In the genomic region with DNA sequence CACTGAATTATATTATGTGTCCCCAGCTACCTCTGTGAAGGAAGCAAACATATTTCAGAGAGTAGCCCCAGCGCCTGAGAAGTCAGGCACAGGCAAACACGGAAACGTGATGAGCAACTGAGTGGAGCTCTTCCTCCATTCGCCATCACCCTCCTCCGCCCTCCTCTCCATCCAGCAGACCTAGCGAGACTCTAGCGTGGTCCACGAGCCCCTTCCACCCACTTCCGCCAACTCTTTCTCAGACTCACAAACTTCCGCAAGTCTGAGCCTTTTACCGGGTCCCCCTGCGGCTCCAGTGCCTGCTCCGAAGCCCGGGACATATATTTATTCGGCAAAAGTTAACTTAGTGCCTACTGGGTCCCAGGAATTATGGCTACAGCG, we compare ENCODE assay signal across 8 cellular contexts. TPM values are rescaled to one million over a fixed set of nuclear protein-coding genes. Genes with fewer than 3 reads are reported as not detected.
DNase-seq lines count a peak whose midpoint lies in the region; ATAC-seq and TF ChIP-seq lines count a peak whose summit lies in the region.

No MANE protein-coding gene starts in this region.

- H3K9ac ChIP-seq in PC-3 (ENCODE audit: low read length) = peak overlapping the region; percentile 99

- H3K4me1 ChIP-seq in PC-3 (ENCODE audit: insufficient read depth, low read length) (peaks cover 20% of the 10 kb centered on the region), neutrophil (ENCODE audit: control insufficient read depth in 1 of 2, insufficient read depth in 1 of 2, low read depth in 1 of 2, low read length in 1 of 2) (peaks cover 21 to 25% of the 10 kb centered on the region in 2 experiments)

- no peaks in the 10 kb centered on the region; the same call in 1 of the 2 replicates for H3K9me3 ChIP-seq in AG04450 (ENCODE audit: control insufficient read depth, insufficient read depth, low read length)
- H3K9me3 ChIP-seq in PC-3 (ENCODE audit: low read length) = no peaks in the 10 kb centered on the region
- no peaks in the 10 kb centered on the region for H3K9me3 ChIP-seq in neutrophil

- DNase-seq in AG04450 (ENCODE audit: low read depth, low spot score) (no peak), PC-3 (peak; percentile 48), fibroblast of the aortic adventitia (ENCODE audit: low read depth) (peak; percentile 47)
- peak; percentile 24 to 38 for DNase-seq in activated T-helper 1 cell treated with anti-CD3 and anti-CD28 coated beads, Interleukin-2, amount 50 U/mL, for 16 hours (ENCODE audit: low read depth in 1 of 2, low spot score in 1 of 2)

- POLR2A ChIA-PET in AG04450 (lab: Yijun Ruan, JAX) (interaction anchor here (0.5 to 2.2 kb wide), 11 partner anchors 9 to 1320 kb away, joined by 3 to 21 read pairs (median 5); a partner anchor contains a TSS), PC-3 (lab: Charles Lee; ENCODE audit: unreplicated experiment) (interaction anchor here (0.5 to 1.0 kb wide), 4 partner anchors 10 to 1636 kb away, joined by 3 to 5 read pairs (median 4); no protein-coding TSS in a partner anchor)

- H3K4me2 ChIP-seq in PC-3 (ENCODE audit: low read length) = peak overlapping the region; percentile 96

- H3K27ac ChIP-seq in AG04450 (ENCODE audit: low read depth, low read length) = peak overlapping the region; percentile 96
- peak overlapping the region; percentile 71 for H3K27ac ChIP-seq in PC-3 (ENCODE audit: low read length)
- H3K27ac ChIP-seq in neutrophil = peak overlapping the region; percentile 93
- H3K27ac ChIP-seq in temporal lobe (ENCODE audit: low read depth, low read length) = peak overlapping the region; percentile 30

- H3K9me2 ChIP-seq in PC-3 (replicated peaks; ENCODE audit: low read length) = no peaks in the 10 kb centered on the region

- BruUV-seq in PC-3 (replicated peaks; lab: Mats Ljungman, UMichigan) = no TSS peak

- H3K36me3 ChIP-seq in PC-3 (ENCODE audit: low read depth, low read length) = peaks cover 44% of the 10 kb centered on the region
- H3K36me3 ChIP-seq in neutrophil = peaks cover 25% of the 10 kb centered on the region

- CTCF ChIA-PET in AG04450 (lab: Charles Lee) (interaction anchor here (0.9 to 2.6 kb wide), 7 partner anchors 13 to 181 kb away, joined by 3 to 13 read pairs (median 3); no protein-coding TSS in a partner anchor), PC-3 (lab: Charles Lee) (interaction anchor here (0.7 to 1.4 kb wide), 3 partner anchors 15 to 52 kb away, joined by 3 to 6 read pairs (median 4); no protein-coding TSS in a partner anchor)

- H3F3A ChIP-seq in PC-3 (ENCODE audit: low read length, unreplicated experiment) = no peaks in the 10 kb centered on the region

- intact Hi-C loops in PC-3 (cut with micrococcal nuclease) = loop anchor here (1.0 kb wide), 1 partner anchor 39 kb away; no protein-coding TSS in a partner anchor

- TF ChIP-seq CTCF in AG04450 (IDR thresholded peaks at IDR 0.05; ENCODE audit: low read depth, low read length) = no peak
- no peak for TF ChIP-seq CTCF in PC-3 (conservative IDR thresholded peaks at IDR 0.05; ENCODE audit: low read depth, low read length)
- no peak for TF ChIP-seq CTCF in fibroblast of the aortic adventitia (IDR thresholded peaks at IDR 0.05; ENCODE audit: insufficient read depth, low read length)
- no peak for TF ChIP-seq CTCF in neutrophil (IDR thresholded peaks at IDR 0.05)

- H3K79me2 ChIP-seq in PC-3 (ENCODE audit: low read length) = peaks cover 53% of the 10 kb centered on the region

- H3K4me3 ChIP-seq in AG04450 (ENCODE audit: low read depth, low read length) (peak overlapping the region; percentile 94), PC-3 (ENCODE audit: low read length) (peak overlapping the region; percentile 99), fibroblast of the aortic adventitia (ENCODE audit: low read depth, low read length) (peak overlapping the region; percentile 83), neutrophil (ENCODE audit: low read depth in 1 of 2, low read length in 1 of 2) (peak overlapping the region; percentile 91 to 94)

- H3K27me3 ChIP-seq in AG04450 (ENCODE audit: control insufficient read depth, insufficient read depth, low read length) = no peaks in the 10 kb centered on the region
- no peaks in the 10 kb centered on the region for H3K27me3 ChIP-seq in PC-3 (ENCODE audit: low read length)
- H3K27me3 ChIP-seq in neutrophil = no peaks in the 10 kb centered on the region

- H4K20me1 ChIP-seq in PC-3 (ENCODE audit: low read length) = peaks cover 48% of the 10 kb centered on the region

- ATAC-seq in GM18907 (IDR thresholded peaks at IDR 0.05; ENCODE audit: unreplicated experiment) (peak; percentile 36), HG03520 (IDR thresholded peaks at IDR 0.05; ENCODE audit: unreplicated experiment) (peak; percentile 21), PC-3 (peak; percentile 45)

- peak overlapping the region; percentile 51 for H2AFZ ChIP-seq in PC-3 (ENCODE audit: low read length)

RNA-seq across cellular contexts. Expression of a gene that starts 0.5 kb away (rescaled TPM):
- 137 and 142 TPM in 2 replicates for polyA plus RNA-seq in AG04450 (2011; rRNA removed)
- 47.7 and 63.0 TPM in 2 replicates for polyA minus RNA-seq in AG04450 (2011; rRNA and poly(A)+ RNA removed)
- total RNA-seq in PC-3 (2014; rRNA removed) (664 and 677 TPM in 2 replicates), fibroblast of the aortic adventitia (ENCODE audit: low replicate concordance) (47.6 and 86.5 TPM in 2 replicates), temporal lobe (35.4 TPM)

RNA-seq across cellular contexts. Expression of a gene that starts 38.7 kb away (rescaled TPM):
- 10.8 and 11.4 TPM in 2 replicates for polyA plus RNA-seq in AG04450 (2011; rRNA removed)
- 22.5 and 23.5 TPM in 2 replicates for polyA minus RNA-seq in AG04450 (2011; rRNA and poly(A)+ RNA removed)
- total RNA-seq in PC-3 (2014; rRNA removed) = 7.7 and 8.2 TPM in 2 replicates
- total RNA-seq in fibroblast of the aortic adventitia (ENCODE audit: low replicate concordance) = 9.7 and 45.2 TPM in 2 replicates
- 10.1 TPM for total RNA-seq in temporal lobe

Comparison
In these comparisons a context has a peak if more than half of its experiments do, and no peak if none do; other contexts are left out.
1. H3K27ac ChIP-seq: peak in every context shown above with its lines; median percentile 96 in AG04450; 93 in neutrophil; 71 in PC-3; 30 in temporal lobe.